ENCODE assay signal across 21 cellular contexts in the genomic region with DNA sequence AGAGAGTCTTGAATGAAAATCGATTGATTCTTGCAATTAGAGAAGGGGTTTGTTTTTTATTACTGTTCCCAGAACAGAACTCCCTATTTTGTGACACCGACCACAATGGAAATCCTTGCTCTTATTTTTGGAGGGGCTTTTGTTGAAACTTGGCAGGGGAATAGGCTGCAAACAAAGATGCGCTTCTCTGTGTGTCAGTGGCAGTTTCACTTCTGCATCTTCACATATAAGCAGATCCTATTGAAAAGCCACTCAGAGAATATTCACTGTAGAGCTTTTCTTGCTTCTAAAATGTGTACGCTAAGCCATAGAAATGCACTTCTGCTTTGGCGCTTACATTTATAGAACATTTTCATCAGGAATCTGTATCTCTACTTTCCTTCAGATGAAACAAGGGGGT.
"Had no signal": no experiment of that assay in that cellular context is flagged by ENCODE, and none has a peak within 500 bp of the region (broad histone marks: within the 10 kb centered on the region; RNA-seq: fewer than 3 reads in every experiment).

No MANE protein-coding gene starts in this region.

- H3K9me3 ChIP-seq: esophagus squamous epithelium, left ventricle myocardium inferior, tibial artery had no signal

- H3K36me3 ChIP-seq: cardiac muscle cell, esophagus squamous epithelium, left ventricle myocardium inferior, tibial artery had no signal

- H3K27me3 ChIP-seq: cardiac muscle cell, esophagus squamous epithelium, tibial artery had no signal

- H3K27ac ChIP-seq: cardiac muscle cell, esophagus squamous epithelium, left ventricle myocardium inferior, tibial artery had no signal

- H3K4me1 ChIP-seq: esophagus squamous epithelium, left ventricle myocardium inferior, tibial artery had no signal

- DNase-seq: activated B cell treated with CpG ODN at 0.5 μM for 24 hours; activated CD4-positive, alpha-beta T cell treated with anti-CD3 and anti-CD28 coated beads for 48 hours; activated CD8-positive, alpha-beta T cell treated with anti-CD3 and anti-CD28 coated beads for 36 hours; activated naive CD4-positive, alpha-beta T cell; activated naive CD8-positive, alpha-beta T cell treated with anti-CD3 and anti-CD28 coated beads for 36 hours; activated T-cell treated with anti-CD3 and anti-CD28 coated beads, Interleukin-2, amount 50 U/mL, for 1 hour; amygdala; effector memory CD8-positive, alpha-beta T cell; esophagus squamous epithelium; immature natural killer cell; kidney glomerular epithelial cell; left ventricle myocardium inferior; mammary epithelial cell; midbrain; stimulated activated CD4-positive, alpha-beta T cell treated with anti-CD3 and anti-CD28 coated beads, Interleukin-12 subunit alpha, Interleukin-12 subunit beta, amount 100 ng/mL, for 4 hours; stimulated activated CD4-positive, alpha-beta T cell treated with anti-CD3 and anti-CD28 coated beads, Interleukin-2, amount 100 ng/mL, for 24 hours; stimulated activated naive CD4-positive, alpha-beta T cell treated with Interleukin-2 at 50 U/mL for 16 hours; substantia nigra; tibial artery had no signal

- ATAC-seq: activated CD8-positive, alpha-beta T cell treated with anti-CD3 and anti-CD28 coated beads for 36 hours; activated T-helper 17 cell treated with anti-CD3 and anti-CD28 coated beads, Interleukin-2, amount 50 U/mL, for 72 hours; effector memory CD8-positive, alpha-beta T cell had no signal

- H3K4me3 ChIP-seq: cardiac muscle cell, esophagus squamous epithelium, left ventricle myocardium inferior, tibial artery had no signal
